In genomic region chr22:37167981-37168647, GRCh38 we compare ENCODE assay signal across 19 cellular contexts. TPM values are rescaled to one million over a fixed set of nuclear protein-coding genes. Genes with fewer than 3 reads are reported as not detected.
A peak's percentile ranks its signal among the peaks of the same experiment; 100 is the strongest.
DNase-seq lines count a peak whose midpoint lies in the region; ATAC-seq lines count a peak whose summit lies in the region.
"Had no signal": no experiment of that assay in that cellular context is flagged by ENCODE, and none has a peak within 500 bp of the region (broad histone marks: within the 10 kb centered on the region; RNA-seq: fewer than 3 reads in every experiment).

No MANE protein-coding gene starts in this region.

- ATAC-seq in stimulated activated effector memory CD8-positive, alpha-beta T cell treated with anti-CD3 and anti-CD28 coated beads, Interleukin-12 subunit alpha, Interleukin-12 subunit beta, amount 100 ng/mL, for 72 hours = no peak

- intact Hi-C loops in activated CD4-positive, alpha-beta T cell treated with anti-CD3 and anti-CD28 coated beads, Interleukin-2, amount 10 ng/mL, durations not matched to agents 24 days and 14 days (cut with micrococcal nuclease) = no loop called here

- peaks cover 2% of the 10 kb centered on the region for H3K27me3 Mint-ChIP-seq in activated CD4-positive, alpha-beta T cell treated with anti-CD3 and anti-CD28 coated beads, Interleukin-2, amount 10 ng/mL, durations not matched to agents 24 days and 14 days
- H3K27me3 Mint-ChIP-seq in immature natural killer cell (ENCODE audit: low read depth in 3 of 3) = peaks cover 15 to 22% (median 15%) of the 10 kb centered on the region in 3 donors

- H3K4me3 Mint-ChIP-seq in activated CD4-positive, alpha-beta T cell treated with anti-CD3 and anti-CD28 coated beads, Interleukin-2, amount 10 ng/mL, durations not matched to agents 24 days and 14 days = peak overlapping the region; percentile 69
- H3K4me3 Mint-ChIP-seq in immature natural killer cell = peak overlapping the region; percentile 88 to 97 (median 90)
- peak overlapping the region; percentile 77 for H3K4me3 Mint-ChIP-seq in stimulated activated effector memory CD8-positive, alpha-beta T cell treated with anti-CD3 and anti-CD28 coated beads, Interleukin-12 subunit alpha, Interleukin-12 subunit beta, amount 100 ng/mL, for 72 hours
- H3K4me3 Mint-ChIP-seq: neural crest cell had no signal

- no peak for DNase-seq in activated CD4-positive, alpha-beta T cell treated with anti-CD3 and anti-CD28 coated beads, Interleukin-2, amount 10 ng/mL, durations not matched to agents 24 days and 14 days
- DNase-seq in activated CD4-positive, alpha-beta T cell treated with anti-CD3 and anti-CD28 coated beads, Interleukin-2, amount 50 U/mL, for 48 hours = no peak
- DNase-seq in activated CD4-positive, CD25-positive, alpha-beta regulatory T cell treated with anti-CD3 and anti-CD28 coated beads, Interleukin-2, amount 50 U/mL, for 72 hours = peak; percentile 39
- DNase-seq in immature natural killer cell = peak in 1 of 3 donors; percentile 45
- no peak for DNase-seq in stimulated activated effector memory CD8-positive, alpha-beta T cell treated with anti-CD3 and anti-CD28 coated beads, Interleukin-12 subunit alpha, Interleukin-12 subunit beta, amount 100 ng/mL, for 72 hours (ENCODE audit: low spot score in 2 of 2)
- DNase-seq in OCI-M2 (lab: John Stamatoyannopoulos, UW; ENCODE audit: unreplicated experiment) = no peak
- DNase-seq in ACHN = no peak
- DNase-seq in COR-L47 (lab: John Stamatoyannopoulos, UW) = no peak
- DNase-seq: activated CD4-positive, alpha-beta T cell treated with anti-CD3 and anti-CD28 coated beads, Interleukin-2, amount 50 U/mL, for 4 hours; DMS79; foreskin fibroblast; H7; NCI-H1436 treated with DMSO at 0.1 percent for 48 hours had no signal

- H3K9me3 Mint-ChIP-seq in activated CD4-positive, alpha-beta T cell treated with anti-CD3 and anti-CD28 coated beads, Interleukin-2, amount 10 ng/mL, durations not matched to agents 24 days and 14 days = no peaks in the 10 kb centered on the region
- H3K9me3 Mint-ChIP-seq in immature natural killer cell = peaks cover 0 to 3% (median 0%) of the 10 kb centered on the region in 6 donors
- H3K9me3 Mint-ChIP-seq in stimulated activated effector memory CD8-positive, alpha-beta T cell treated with anti-CD3 and anti-CD28 coated beads, Interleukin-12 subunit alpha, Interleukin-12 subunit beta, amount 100 ng/mL, for 72 hours = no peaks in the 10 kb centered on the region
- H3K9me3 Mint-ChIP-seq: neural crest cell had no signal

- H3K27ac Mint-ChIP-seq in activated CD4-positive, alpha-beta T cell treated with anti-CD3 and anti-CD28 coated beads, Interleukin-2, amount 10 ng/mL, durations not matched to agents 24 days and 14 days = peak overlapping the region; percentile 55
- peak overlapping the region; percentile 82 to 99 (median 95) for H3K27ac Mint-ChIP-seq in immature natural killer cell
- H3K27ac Mint-ChIP-seq in stimulated activated effector memory CD8-positive, alpha-beta T cell treated with anti-CD3 and anti-CD28 coated beads, Interleukin-12 subunit alpha, Interleukin-12 subunit beta, amount 100 ng/mL, for 72 hours = peak overlapping the region; percentile 88

- in situ Hi-C loops in ACHN (cut with HindIII; ENCODE audit: low pct_ligation_motif_present, low pct_unique_long_range_greater_than_20kb, low sequenced_read_pairs) = no loop called here

- no peaks in the 10 kb centered on the region for H3K36me3 Mint-ChIP-seq in activated CD4-positive, alpha-beta T cell treated with anti-CD3 and anti-CD28 coated beads, Interleukin-2, amount 10 ng/mL, durations not matched to agents 24 days and 14 days (ENCODE audit: low read depth)
- peaks cover 3 to 14% (median 4%) of the 10 kb centered on the region in 3 donors for H3K36me3 Mint-ChIP-seq in immature natural killer cell
- H3K36me3 Mint-ChIP-seq in stimulated activated effector memory CD8-positive, alpha-beta T cell treated with anti-CD3 and anti-CD28 coated beads, Interleukin-12 subunit alpha, Interleukin-12 subunit beta, amount 100 ng/mL, for 72 hours = peaks cover 20% of the 10 kb centered on the region

- H3K4me1 Mint-ChIP-seq in activated CD4-positive, alpha-beta T cell treated with anti-CD3 and anti-CD28 coated beads, Interleukin-2, amount 10 ng/mL, durations not matched to agents 24 days and 14 days = peaks cover 55% of the 10 kb centered on the region
- H3K4me1 Mint-ChIP-seq in immature natural killer cell = peaks cover 84 to 87% of the 10 kb centered on the region in 2 donors
- peaks cover 79% of the 10 kb centered on the region for H3K4me1 Mint-ChIP-seq in stimulated activated effector memory CD8-positive, alpha-beta T cell treated with anti-CD3 and anti-CD28 coated beads, Interleukin-12 subunit alpha, Interleukin-12 subunit beta, amount 100 ng/mL, for 72 hours

RNA-seq across cellular contexts. Expression of gene IL2RB, which starts 18.4 kb away (rescaled TPM):
- 288 and 296 TPM in 2 replicates for total RNA-seq in activated CD4-positive, alpha-beta T cell treated with anti-CD3 and anti-CD28 coated beads, Interleukin-2, amount 10 ng/mL, durations not matched to agents 24 days and 14 days
- polyA plus RNA-seq in immature natural killer cell = 1,000 to 10,000 TPM in 1 of 3 donors, 100 to 1,000 TPM in 2; 863 to 2,762 (median 893) TPM

RNA-seq across cellular contexts. Expression of gene C1QTNF6, which starts 19.9 kb away (rescaled TPM):
- 6.0 and 6.9 TPM in 2 replicates for total RNA-seq in activated CD4-positive, alpha-beta T cell treated with anti-CD3 and anti-CD28 coated beads, Interleukin-2, amount 10 ng/mL, durations not matched to agents 24 days and 14 days
- polyA plus RNA-seq in immature natural killer cell = 1 to 10 TPM in 2 of 3 donors, not detected in 1; 1.5 to 1.8 TPM

RNA-seq across cellular contexts. Expression of gene SSTR3, which starts 44.2 kb away (rescaled TPM):
- 3.5 and 4.0 TPM in 2 replicates for total RNA-seq in activated CD4-positive, alpha-beta T cell treated with anti-CD3 and anti-CD28 coated beads, Interleukin-2, amount 10 ng/mL, durations not matched to agents 24 days and 14 days
- not detected for polyA plus RNA-seq in immature natural killer cell
- total RNA-seq: A673, ascending aorta, HT1080, urinary bladder had no signal
- polyA plus RNA-seq: urinary bladder had no signal

RNA-seq across cellular contexts. Expression of gene TMPRSS6, which starts 58.6 kb away (rescaled TPM):
- total RNA-seq in activated CD4-positive, alpha-beta T cell treated with anti-CD3 and anti-CD28 coated beads, Interleukin-2, amount 10 ng/mL, durations not matched to agents 24 days and 14 days = 6.8 and 7.1 TPM in 2 replicates
- under 1 TPM in 2 of 3 donors, not detected in 1; 0.28 to 0.52 TPM for polyA plus RNA-seq in immature natural killer cell
- total RNA-seq: A673, ascending aorta, dorsolateral prefrontal cortex, H7, neural crest cell, urinary bladder had no signal
